ENCODE assay signal across 29 cellular contexts in genomic region chr18:31204833-31205232, GRCh38. TPM values are rescaled to one million over a fixed set of nuclear protein-coding genes. Genes with fewer than 3 reads are reported as not detected.
DNase-seq lines count a peak whose midpoint lies in the region; ATAC-seq and TF ChIP-seq lines count a peak whose summit lies in the region.
"Had no signal": no experiment of that assay in that cellular context is flagged by ENCODE, and none has a peak within 500 bp of the region (broad histone marks: within the 10 kb centered on the region; RNA-seq: fewer than 3 reads in every experiment).

No MANE protein-coding gene starts in this region.

- H3K4me1 ChIP-seq in BLaER1 treated with 17β-estradiol and CSF1 and Interleukin-3, amounts not matched to agents 10 nM and 100 nM = peaks cover 15 to 54% (median 41%) of the 10 kb centered on the region in 10 experiments
- H3K4me1 ChIP-seq in right atrium auricular region = peaks cover 0 to 8% of the 10 kb centered on the region in 2 donors
- H3K4me1 ChIP-seq in muscle layer of duodenum (ENCODE audit: control insufficient read depth in 1 of 2, insufficient read depth in 2 of 2, low read length in 2 of 2) = no peaks in the 10 kb centered on the region
- H3K4me1 ChIP-seq: BE2C, psoas muscle had no signal

- no peaks in the 10 kb centered on the region for H3K27me3 ChIP-seq in BLaER1 treated with 17β-estradiol and CSF1 and Interleukin-3, amounts not matched to agents 10 nM and 100 nM
- no peaks in the 10 kb centered on the region for H3K27me3 ChIP-seq in right atrium auricular region
- no peaks in the 10 kb centered on the region for H3K27me3 ChIP-seq in muscle layer of duodenum (ENCODE audit: low read depth, low read length)
- H3K27me3 ChIP-seq: BE2C, upper lobe of left lung had no signal

- H3K27ac ChIP-seq in BLaER1 treated with 17β-estradiol and CSF1 and Interleukin-3, amounts not matched to agents 10 nM and 100 nM = peak overlapping the region in 9 of 11 experiments; percentile 61 to 90 (median 85); a peak in 17 of 22 replicates
- peak overlapping the region; percentile 28 to 77 for H3K27ac ChIP-seq in right atrium auricular region
- peak overlapping the region; percentile 6 for H3K27ac ChIP-seq in muscle layer of duodenum (ENCODE audit: low read length)
- H3K27ac ChIP-seq: psoas muscle, RWPE1, SK-N-MC, upper lobe of left lung had no signal

- 0 out of 22 replicates have a peak overlapping the region, but pooled peaks of 1 of the 11 experiments have one; percentile 11 for H3K9ac ChIP-seq in BLaER1 treated with 17β-estradiol and CSF1 and Interleukin-3, amounts not matched to agents 10 nM and 100 nM

- ATAC-seq in GM18517 (IDR thresholded peaks at IDR 0.05; ENCODE audit: unreplicated experiment) = no peak
- ATAC-seq: psoas muscle had no signal

- TF ChIP-seq POLR2A in NB4 (IDR thresholded peaks at IDR 0.05; ENCODE audit: extremely low read depth, insufficient read length) = no peak

- peak; percentile 10 for DNase-seq in NB4 (ENCODE audit: low read depth)
- DNase-seq in right atrium auricular region (ENCODE audit: low spot score) = no peak
- DNase-seq in ecto neural progenitor cell (ENCODE audit: low spot score) = no peak
- DNase-seq in NCI-H2227 treated with DMSO at 0.1 percent for 48 hours (lab: John Stamatoyannopoulos, UW) = no peak
- DNase-seq in 8988T = no peak
- DNase-seq: ACHN; activated CD4-positive, alpha-beta memory T cell treated with anti-CD3 and anti-CD28 coated beads, Interleukin-2, amount 10 ng/mL, durations not matched to agents 7 days and 5 days; activated CD4-positive, alpha-beta T cell treated with anti-CD3 and anti-CD28 coated beads for 1 hour; activated naive CD8-positive, alpha-beta T cell treated with anti-CD3 and anti-CD28 coated beads for 36 hours; BE2C; caudate nucleus; COR-L47; DMS79 treated with DMSO at 0.1 percent for 48 hours; glutamatergic neuron; kidney glomerular epithelial cell; mesenchymal stem cell; naive B cell; NCI-H1105; NCI-H2029; NCI-H69; psoas muscle; stimulated activated CD4-positive, alpha-beta T cell treated with anti-CD3 and anti-CD28 coated beads, Interleukin-1b, Interleukin-23, amount 100 ng/mL, for 48 hours; upper lobe of left lung had no signal

- H3K4me3 ChIP-seq in BLaER1 treated with 17β-estradiol and CSF1 and Interleukin-3, amounts not matched to agents 10 nM and 100 nM = no peak overlapping the region
- peak overlapping the region; percentile 86 for H3K4me3 ChIP-seq in NB4 (ENCODE audit: low read depth, low read length)
- peak overlapping the region; percentile 1 to 36 for H3K4me3 ChIP-seq in right atrium auricular region
- H3K4me3 ChIP-seq in muscle layer of duodenum (ENCODE audit: low read depth in 1 of 2, low read length in 2 of 2) = no peak overlapping the region
- H3K4me3 ChIP-seq: psoas muscle, SK-N-MC, upper lobe of left lung had no signal

- TF ChIP-seq CTCF in NB4 (IDR thresholded peaks at IDR 0.05; ENCODE audit: low read depth, low read length) (no peak), right atrium auricular region (IDR thresholded peaks at IDR 0.05) (no peak)

- H4K20me1 ChIP-seq in BLaER1 treated with 17β-estradiol and CSF1 and Interleukin-3, amounts not matched to agents 10 nM and 100 nM = no peaks in the 10 kb centered on the region

- H3K4me2 ChIP-seq in BLaER1 treated with 17β-estradiol and CSF1 and Interleukin-3, amounts not matched to agents 10 nM and 100 nM = peak overlapping the region in 5 of 11 experiments; percentile 57 to 80 (median 73); a peak in 11 of 22 replicates

- no peaks in the 10 kb centered on the region for H3K9me3 ChIP-seq in BLaER1 treated with 17β-estradiol and CSF1 and Interleukin-3, amounts not matched to agents 10 nM and 100 nM (replicated peaks in 1 of 11)
- H3K9me3 ChIP-seq in right atrium auricular region = no peaks in the 10 kb centered on the region
- no peaks in the 10 kb centered on the region for H3K9me3 ChIP-seq in muscle layer of duodenum (ENCODE audit: control insufficient read depth in 1 of 2, low read length in 2 of 2)
- H3K9me3 ChIP-seq: BE2C, psoas muscle, upper lobe of left lung had no signal

- H3K36me3 ChIP-seq in BLaER1 treated with 17β-estradiol and CSF1 and Interleukin-3, amounts not matched to agents 10 nM and 100 nM = no peaks in the 10 kb centered on the region
- H3K36me3 ChIP-seq in right atrium auricular region (no peaks in the 10 kb centered on the region), muscle layer of duodenum (ENCODE audit: control insufficient read depth in 1 of 2, insufficient read depth in 2 of 2, low read length in 2 of 2) (no peaks in the 10 kb centered on the region)
- H3K36me3 ChIP-seq: BE2C, upper lobe of left lung had no signal

RNA-seq across cellular contexts. Expression of gene DSC1, which starts 42.2 kb away (rescaled TPM):
- total RNA-seq in right atrium auricular region = 10 to 100 TPM; 54.0 to 75.3 TPM
- total RNA-seq: activated CD4-positive, alpha-beta memory T cell treated with anti-CD3 and anti-CD28 coated beads, Interleukin-2, amount 10 ng/mL, durations not matched to agents 7 days and 5 days; dermis microvascular lymphatic vessel endothelial cell; psoas muscle; upper lobe of left lung had no signal

Comparison
In these comparisons a context has a peak if more than half of its experiments do, and no peak if none do; other contexts are left out.
1. H3K27ac ChIP-seq: peak in every context shown above with its lines; median percentile 85 in BLaER1 treated with 17β-estradiol and CSF1 and Interleukin-3, amounts not matched to agents 10 nM and 100 nM; 52 in right atrium auricular region; 6 in muscle layer of duodenum.
2. H3K4me3 ChIP-seq: peak in NB4 (single experiment) and right atrium auricular region (2 of 2); none in BLaER1 treated with 17β-estradiol and CSF1 and Interleukin-3, amounts not matched to agents 10 nM and 100 nM (0 of 10) and muscle layer of duodenum (0 of 2).